ENCODE assay signal across 8 cellular contexts in genomic region chr6:26032387-26033131, GRCh38. TPM values are rescaled to one million over a fixed set of nuclear protein-coding genes. Genes with fewer than 3 reads are reported as not detected.
DNase-seq lines count a peak whose midpoint lies in the region; ATAC-seq and TF ChIP-seq lines count a peak whose summit lies in the region.

No MANE protein-coding gene starts in this region.

- H3K79me2 ChIP-seq in mammary epithelial cell (ENCODE audit: insufficient read depth, low read length): no peaks in the 10 kb centered on the region

- no peak for TF ChIP-seq CTCF in 22Rv1 (IDR thresholded peaks at IDR 0.05)
- no peak for TF ChIP-seq CTCF in mammary epithelial cell (conservative IDR thresholded peaks at IDR 0.05 in 1 of 2, IDR thresholded peaks at IDR 0.05 in 1 of 2; ENCODE audit: extremely low read depth in 1 of 2, insufficient read depth in 1 of 2, low read depth in 1 of 2, low read length in 2 of 2)
- TF ChIP-seq CTCF in stomach (IDR thresholded peaks at IDR 0.05): no peak

- H4K20me1 ChIP-seq in mammary epithelial cell (ENCODE audit: insufficient read depth, low read length): no peaks in the 10 kb centered on the region

- no peak for TF ChIP-seq EP300 in stomach (IDR thresholded peaks at IDR 0.05)

- H3K4me2 ChIP-seq in mammary epithelial cell (ENCODE audit: insufficient read depth, low read depth, low read length): peak overlapping the region; percentile 93

- ATAC-seq in HG03196 (IDR thresholded peaks at IDR 0.05; ENCODE audit: unreplicated experiment): no peak
- ATAC-seq in HG02588 (IDR thresholded peaks at IDR 0.05; ENCODE audit: unreplicated experiment): no peak

- no TSS peak for BruUV-seq in mammary epithelial cell (replicated peaks; lab: Mats Ljungman, UMichigan)

- 0% methylated on average over 18 of the region's 18 CpGs for WGBS in mammary epithelial cell (ENCODE audit: low coverage, missing lambda C conversion rate)
- 0 to 1% (median 1%) methylated on average over 18 of the region's 18 CpGs for WGBS in stomach, 5 donors

- intact Hi-C loops in mammary epithelial cell (cut with micrococcal nuclease) (loop anchor here (1.0 to 2.0 kb wide), 5 partner anchors 11 to 1100 kb away; a partner anchor contains a TSS), stomach (cut with DNase I; ENCODE audit: low total_unique reads) (no loop called here)

- H3K27ac ChIP-seq in 22Rv1 (peak overlapping the region; percentile 100), mammary epithelial cell (ENCODE audit: insufficient read depth, low read depth, low read length) (peak overlapping the region; percentile 85), layer of hippocampus (ENCODE audit: low read depth, low read length) (peak overlapping the region; percentile 73), stomach (peak overlapping the region; percentile 92 to 97 (median 94))

- H3K9me3 ChIP-seq in mammary epithelial cell (replicated peaks; ENCODE audit: insufficient read depth, low read length) (no peaks in the 10 kb centered on the region), stomach (no peaks in the 10 kb centered on the region)

- TF ChIP-seq POLR2A in stomach (IDR thresholded peaks at IDR 0.05): no peak

- H3K27me3 ChIP-seq in mammary epithelial cell (ENCODE audit: insufficient read depth, low read length) (no peaks in the 10 kb centered on the region), layer of hippocampus (ENCODE audit: control insufficient read depth, insufficient read depth, low read length) (no peaks in the 10 kb centered on the region), stomach (no peaks in the 10 kb centered on the region)

- in situ Hi-C loops in mammary epithelial cell (cut with MboI; ENCODE audit: low sequenced_read_pairs in 2 of 2): loop anchor here in 1 of 2 donors (25.0 kb wide), 1 partner anchor 1105 kb away; a partner anchor contains a TSS

- CTCF ChIA-PET in mammary epithelial cell (lab: Charles Lee; ENCODE audit: low non-redundant PET): interaction anchor here (0.7 kb wide), 1 partner anchor 130 kb away, joined by 4 read pairs; no protein-coding TSS in a partner anchor

- DNase-seq in GM03348 (ENCODE audit: low spot score): peak; percentile 43
- DNase-seq in OCI-M1 (lab: John Stamatoyannopoulos, UW): peak; percentile 92
- DNase-seq in mammary epithelial cell: peak; percentile 33
- no peak for DNase-seq in stomach

- dilution Hi-C loops in mammary epithelial cell (cut with HindIII; ENCODE audit: low sequenced_read_pairs): loop anchor here (5.0 kb wide), 1 partner anchor 60 kb away; no protein-coding TSS in a partner anchor

- H3K4me1 ChIP-seq in mammary epithelial cell (ENCODE audit: insufficient read depth, low read length) (peaks cover 21% of the 10 kb centered on the region), stomach (peaks cover 11 to 34% (median 27%) of the 10 kb centered on the region in 4 donors)

- H2AFZ ChIP-seq in mammary epithelial cell (ENCODE audit: low read depth, low read length): peak overlapping the region; percentile 72

- peak overlapping the region; percentile 75 for H3K9ac ChIP-seq in mammary epithelial cell (ENCODE audit: insufficient read depth, low read length)

- H3K36me3 ChIP-seq in mammary epithelial cell (ENCODE audit: insufficient read depth, low read length) (no peaks in the 10 kb centered on the region), stomach (no peaks in the 10 kb centered on the region)

- H3K4me3 ChIP-seq in mammary epithelial cell (replicated peaks in 1 of 3; ENCODE audit: insufficient read depth in 1 of 3, low read depth in 2 of 3, low read length in 3 of 3): peak overlapping the region; percentile 53 to 62 (median 61)
- H3K4me3 ChIP-seq in stomach: peak overlapping the region; percentile 51 to 59 (median 55)

RNA-seq across cellular contexts. Expression of gene HFE, which starts 54.7 kb away (rescaled TPM):
- total RNA-seq in mammary epithelial cell (1 to 10 TPM; 9.0 to 9.5 TPM), stomach (1 to 10 TPM; 3.5 to 8.2 (median 4.5) TPM)
- polyA plus RNA-seq in mammary epithelial cell (17.2 TPM), stomach (1 to 10 TPM; 1.5 to 3.7 (median 3.5) TPM)
- polyA minus RNA-seq in mammary epithelial cell: 32.7 TPM
